ENCODE assay signal across 1 cellular context in genomic region chr7:65750511-65751344, GRCh38.
A peak's percentile ranks its signal among the peaks of the same experiment; 100 is the strongest.
TF ChIP-seq lines count a peak whose summit lies in the region.

No MANE protein-coding gene starts in this region.

TF ChIP-seq in HepG2, 621 proteins besides CTCF, POLR2A, EP300 and RAD21 (continued from another document and continues in another):
- TF ChIP-seq, protein P1, sequence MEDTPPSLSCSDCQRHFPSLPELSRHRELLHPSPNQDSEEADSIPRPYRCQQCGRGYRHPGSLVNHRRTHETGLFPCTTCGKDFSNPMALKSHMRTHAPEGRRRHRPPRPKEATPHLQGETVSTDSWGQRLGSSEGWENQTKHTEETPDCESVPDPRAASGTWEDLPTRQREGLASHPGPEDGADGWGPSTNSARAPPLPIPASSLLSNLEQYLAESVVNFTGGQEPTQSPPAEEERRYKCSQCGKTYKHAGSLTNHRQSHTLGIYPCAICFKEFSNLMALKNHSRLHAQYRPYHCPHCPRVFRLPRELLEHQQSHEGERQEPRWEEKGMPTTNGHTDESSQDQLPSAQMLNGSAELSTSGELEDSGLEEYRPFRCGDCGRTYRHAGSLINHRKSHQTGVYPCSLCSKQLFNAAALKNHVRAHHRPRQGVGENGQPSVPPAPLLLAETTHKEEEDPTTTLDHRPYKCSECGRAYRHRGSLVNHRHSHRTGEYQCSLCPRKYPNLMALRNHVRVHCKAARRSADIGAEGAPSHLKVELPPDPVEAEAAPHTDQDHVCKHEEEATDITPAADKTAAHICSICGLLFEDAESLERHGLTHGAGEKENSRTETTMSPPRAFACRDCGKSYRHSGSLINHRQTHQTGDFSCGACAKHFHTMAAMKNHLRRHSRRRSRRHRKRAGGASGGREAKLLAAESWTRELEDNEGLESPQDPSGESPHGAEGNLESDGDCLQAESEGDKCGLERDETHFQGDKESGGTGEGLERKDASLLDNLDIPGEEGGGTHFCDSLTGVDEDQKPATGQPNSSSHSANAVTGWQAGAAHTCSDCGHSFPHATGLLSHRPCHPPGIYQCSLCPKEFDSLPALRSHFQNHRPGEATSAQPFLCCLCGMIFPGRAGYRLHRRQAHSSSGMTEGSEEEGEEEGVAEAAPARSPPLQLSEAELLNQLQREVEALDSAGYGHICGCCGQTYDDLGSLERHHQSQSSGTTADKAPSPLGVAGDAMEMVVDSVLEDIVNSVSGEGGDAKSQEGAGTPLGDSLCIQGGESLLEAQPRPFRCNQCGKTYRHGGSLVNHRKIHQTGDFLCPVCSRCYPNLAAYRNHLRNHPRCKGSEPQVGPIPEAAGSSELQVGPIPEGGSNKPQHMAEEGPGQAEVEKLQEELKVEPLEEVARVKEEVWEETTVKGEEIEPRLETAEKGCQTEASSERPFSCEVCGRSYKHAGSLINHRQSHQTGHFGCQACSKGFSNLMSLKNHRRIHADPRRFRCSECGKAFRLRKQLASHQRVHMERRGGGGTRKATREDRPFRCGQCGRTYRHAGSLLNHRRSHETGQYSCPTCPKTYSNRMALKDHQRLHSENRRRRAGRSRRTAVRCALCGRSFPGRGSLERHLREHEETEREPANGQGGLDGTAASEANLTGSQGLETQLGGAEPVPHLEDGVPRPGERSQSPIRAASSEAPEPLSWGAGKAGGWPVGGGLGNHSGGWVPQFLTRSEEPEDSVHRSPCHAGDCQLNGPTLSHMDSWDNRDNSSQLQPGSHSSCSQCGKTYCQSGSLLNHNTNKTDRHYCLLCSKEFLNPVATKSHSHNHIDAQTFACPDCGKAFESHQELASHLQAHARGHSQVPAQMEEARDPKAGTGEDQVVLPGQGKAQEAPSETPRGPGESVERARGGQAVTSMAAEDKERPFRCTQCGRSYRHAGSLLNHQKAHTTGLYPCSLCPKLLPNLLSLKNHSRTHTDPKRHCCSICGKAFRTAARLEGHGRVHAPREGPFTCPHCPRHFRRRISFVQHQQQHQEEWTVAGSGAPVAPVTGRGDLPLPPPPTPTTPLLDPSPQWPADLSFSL (CRISPR knock-in tag; IDR thresholded peaks at IDR 0.05), result peak; percentile 59; the same call in 1 of the 2 replicates
- TF ChIP-seq, protein P2, sequence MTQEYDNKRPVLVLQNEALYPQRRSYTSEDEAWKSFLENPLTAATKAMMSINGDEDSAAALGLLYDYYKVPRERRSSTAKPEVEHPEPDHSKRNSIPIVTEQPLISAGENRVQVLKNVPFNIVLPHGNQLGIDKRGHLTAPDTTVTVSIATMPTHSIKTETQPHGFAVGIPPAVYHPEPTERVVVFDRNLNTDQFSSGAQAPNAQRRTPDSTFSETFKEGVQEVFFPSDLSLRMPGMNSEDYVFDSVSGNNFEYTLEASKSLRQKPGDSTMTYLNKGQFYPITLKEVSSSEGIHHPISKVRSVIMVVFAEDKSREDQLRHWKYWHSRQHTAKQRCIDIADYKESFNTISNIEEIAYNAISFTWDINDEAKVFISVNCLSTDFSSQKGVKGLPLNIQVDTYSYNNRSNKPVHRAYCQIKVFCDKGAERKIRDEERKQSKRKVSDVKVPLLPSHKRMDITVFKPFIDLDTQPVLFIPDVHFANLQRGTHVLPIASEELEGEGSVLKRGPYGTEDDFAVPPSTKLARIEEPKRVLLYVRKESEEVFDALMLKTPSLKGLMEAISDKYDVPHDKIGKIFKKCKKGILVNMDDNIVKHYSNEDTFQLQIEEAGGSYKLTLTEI (CRISPR knock-in tag; conservative IDR thresholded peaks at IDR 0.05), result no peak
- TF ChIP-seq ZNF24 (IDR thresholded peaks at IDR 0.05) (no peak), ZNF547 (CRISPR knock-in tag; IDR thresholded peaks at IDR 0.05) (peak; percentile 76), TBL1XR1 (IDR thresholded peaks at IDR 0.05; ENCODE audit: borderline replicate concordance, low read length, partially characterized antibody) (no peak), ZNF577 (CRISPR knock-in tag; IDR thresholded peaks at IDR 0.05; ENCODE audit: borderline replicate concordance, low read depth) (no peak), ZNF441 (CRISPR knock-in tag; IDR thresholded peaks at IDR 0.05; ENCODE audit: borderline replicate concordance) (peak; percentile 45; the same call in 1 of the 2 replicates), SAFB2 (CRISPR knock-in tag; IDR thresholded peaks at IDR 0.05; ENCODE audit: borderline replicate concordance, low read depth) (no peak), PAX8 (CRISPR knock-in tag; IDR thresholded peaks at IDR 0.05; ENCODE audit: borderline replicate concordance) (no peak), RXRA (CRISPR knock-in tag; IDR thresholded peaks at IDR 0.05) (no peak), ZNF574 (CRISPR knock-in tag; IDR thresholded peaks at IDR 0.05) (peak; percentile 34; the same call in 1 of the 2 replicates), ZNF75D (CRISPR knock-in tag; IDR thresholded peaks at IDR 0.05; ENCODE audit: borderline replicate concordance) (no peak), KDM1A (CRISPR knock-in tag; IDR thresholded peaks at IDR 0.05) (no peak), ZNF281 (CRISPR knock-in tag; IDR thresholded peaks at IDR 0.05; ENCODE audit: borderline replicate concordance) (no peak), TIGD3 (CRISPR knock-in tag; IDR thresholded peaks at IDR 0.05; ENCODE audit: borderline replicate concordance) (0 out of 2 replicates have a peak, but pooled peaks have one; percentile 56), ZBTB38 (CRISPR knock-in tag; IDR thresholded peaks at IDR 0.05) (no peak; the same call in 1 of the 2 replicates), ZNF557 (CRISPR knock-in tag; IDR thresholded peaks at IDR 0.05) (no peak), PHB2 (IDR thresholded peaks at IDR 0.05; ENCODE audit: partially characterized antibody) (no peak), RELA (CRISPR knock-in tag; IDR thresholded peaks at IDR 0.05) (no peak), FOXO4 (CRISPR knock-in tag; conservative IDR thresholded peaks at IDR 0.05) (no peak), TCF7L2 (IDR thresholded peaks at IDR 0.05; ENCODE audit: low read depth, low read length) (no peak), ZNF451 (CRISPR knock-in tag; IDR thresholded peaks at IDR 0.05) (peak; percentile 55), HES4 (CRISPR knock-in tag; IDR thresholded peaks at IDR 0.05; ENCODE audit: borderline replicate concordance) (peak; percentile 23; the same call in 1 of the 2 replicates), CSRNP2 (CRISPR knock-in tag; conservative IDR thresholded peaks at IDR 0.05; ENCODE audit: low read depth) (no peak), HHEX (CRISPR knock-in tag; IDR thresholded peaks at IDR 0.05) (no peak), ZFP41 (CRISPR knock-in tag; IDR thresholded peaks at IDR 0.05; ENCODE audit: borderline replicate concordance) (no peak), ZNF251 (CRISPR knock-in tag; IDR thresholded peaks at IDR 0.05) (no peak), ARID4A (CRISPR knock-in tag; IDR thresholded peaks at IDR 0.05; ENCODE audit: borderline replicate concordance) (peak; percentile 89), CBX5 (CRISPR knock-in tag; IDR thresholded peaks at IDR 0.05; ENCODE audit: borderline replicate concordance) (no peak), MEIS1 (CRISPR knock-in tag; IDR thresholded peaks at IDR 0.05; ENCODE audit: borderline replicate concordance) (no peak)
- TF ChIP-seq, protein P3, sequence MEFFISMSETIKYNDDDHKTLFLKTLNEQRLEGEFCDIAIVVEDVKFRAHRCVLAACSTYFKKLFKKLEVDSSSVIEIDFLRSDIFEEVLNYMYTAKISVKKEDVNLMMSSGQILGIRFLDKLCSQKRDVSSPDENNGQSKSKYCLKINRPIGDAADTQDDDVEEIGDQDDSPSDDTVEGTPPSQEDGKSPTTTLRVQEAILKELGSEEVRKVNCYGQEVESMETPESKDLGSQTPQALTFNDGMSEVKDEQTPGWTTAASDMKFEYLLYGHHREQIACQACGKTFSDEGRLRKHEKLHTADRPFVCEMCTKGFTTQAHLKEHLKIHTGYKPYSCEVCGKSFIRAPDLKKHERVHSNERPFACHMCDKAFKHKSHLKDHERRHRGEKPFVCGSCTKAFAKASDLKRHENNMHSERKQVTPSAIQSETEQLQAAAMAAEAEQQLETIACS (CRISPR knock-in tag; IDR thresholded peaks at IDR 0.05), result peak; percentile 43; the same call in 1 of the 2 replicates
